Comparison of ENCODE assay signal across 8 cellular contexts in the genomic region with DNA sequence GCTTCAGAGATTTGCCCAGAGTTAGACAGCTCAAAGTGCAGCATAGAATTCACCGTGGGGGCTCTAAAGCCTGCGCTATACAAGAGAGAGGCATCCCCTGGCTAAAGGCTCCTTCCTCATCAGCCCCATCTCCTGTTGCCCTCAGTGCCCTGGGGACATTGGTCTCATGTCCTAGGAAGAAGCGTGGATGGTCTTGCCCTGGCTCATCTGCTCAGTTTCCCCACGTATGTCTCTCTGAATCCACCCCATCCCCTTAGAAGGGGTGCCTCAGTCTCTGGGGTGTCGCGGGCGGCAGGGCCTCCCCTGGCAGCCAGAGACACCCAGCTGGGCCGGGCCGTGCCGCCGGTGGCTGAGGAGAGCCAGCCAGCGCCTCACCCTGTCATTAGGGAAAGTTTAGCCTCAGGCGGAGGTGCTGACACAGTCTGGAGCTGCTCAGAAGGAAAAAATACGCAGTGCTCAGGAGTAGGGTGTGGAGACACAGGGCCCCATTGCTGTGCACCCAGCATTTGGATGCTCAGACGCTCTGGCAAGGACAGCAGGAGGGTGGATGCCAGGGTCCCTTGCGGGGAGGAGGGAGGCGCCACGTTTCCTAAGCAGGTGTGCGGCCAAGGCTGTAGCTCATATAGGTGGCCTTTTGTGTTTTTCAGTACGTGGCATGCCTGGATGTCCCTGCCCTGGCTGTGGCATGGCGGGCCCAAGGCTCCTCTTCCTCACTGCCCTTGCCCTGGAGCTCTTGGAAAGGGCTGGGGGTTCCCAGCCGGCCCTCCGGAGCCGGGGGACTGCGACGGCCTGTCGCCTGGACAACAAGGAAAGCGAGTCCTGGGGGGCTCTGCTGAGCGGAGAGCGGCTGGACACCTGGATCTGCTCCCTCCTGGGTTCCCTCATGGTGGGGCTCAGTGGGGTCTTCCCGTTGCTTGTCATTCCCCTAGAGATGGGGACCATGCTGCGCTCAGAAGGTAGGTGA. TPM values are rescaled to one million over a fixed set of nuclear protein-coding genes. Genes with fewer than 3 reads are reported as not detected.
DNase-seq lines count a peak whose midpoint lies in the region; ATAC-seq and TF ChIP-seq lines count a peak whose summit lies in the region.

No MANE protein-coding gene starts in this region.

- no peaks in the 10 kb centered on the region for H3K79me2 ChIP-seq in KMS-11 (ENCODE audit: insufficient read depth, low read depth)

- H3K27ac ChIP-seq in KMS-11, result no peak overlapping the region
- H3K27ac ChIP-seq in cingulate gyrus (ENCODE audit: low read depth, low read length), result peak overlapping the region; percentile 84

- peaks cover 7% of the 10 kb centered on the region for H3K4me1 ChIP-seq in KMS-11 (ENCODE audit: low read depth, poor library complexity, severe bottlenecking)

- peak overlapping the region; percentile 90 for H3K4me3 Mint-ChIP-seq in natural killer cell treated with Interleukin-12 subunit alpha and Interleukin-12 subunit beta and Interleukin-15 and Interleukin-18, amount 100 ng/mL, for 72 hours

- peak; percentile 22 for DNase-seq in AG10803 (ENCODE audit: low read depth)
- DNase-seq in natural killer cell treated with Interleukin-12 subunit alpha and Interleukin-12 subunit beta and Interleukin-15 and Interleukin-18, amount 100 ng/mL, for 72 hours (ENCODE audit: low spot score), result peak; percentile 57
- DNase-seq in GM10266 (ENCODE audit: extremely low spot score), result no peak
- no peak for DNase-seq in retina
- no peak for DNase-seq in NCI-H345 (lab: John Stamatoyannopoulos, UW)

- no peak overlapping the region for H2AFZ ChIP-seq in KMS-11 (ENCODE audit: low read depth)

- H3K4me3 ChIP-seq in AG10803 (ENCODE audit: low read length) (peak overlapping the region; percentile 98), KMS-11 (IDR thresholded peaks at IDR 0.05; ENCODE audit: insufficient read depth, low read depth, low read length) (no peak overlapping the region)

- no peaks in the 10 kb centered on the region for H3K36me3 Mint-ChIP-seq in natural killer cell treated with Interleukin-12 subunit alpha and Interleukin-12 subunit beta and Interleukin-15 and Interleukin-18, amount 100 ng/mL, for 72 hours

- H3K4me2 ChIP-seq in KMS-11, result peak overlapping the region; percentile 100; the same call in 1 of the 2 replicates

- H3K27ac Mint-ChIP-seq in natural killer cell treated with Interleukin-12 subunit alpha and Interleukin-12 subunit beta and Interleukin-15 and Interleukin-18, amount 100 ng/mL, for 72 hours, result peak overlapping the region; percentile 83 to 91

- ATAC-seq in natural killer cell treated with Interleukin-12 subunit alpha and Interleukin-12 subunit beta and Interleukin-15 and Interleukin-18, amount 100 ng/mL, for 72 hours, result no peak
- no peak for ATAC-seq in HG02840 (IDR thresholded peaks at IDR 0.05; ENCODE audit: low FRiP score, unreplicated experiment)

- TF ChIP-seq CTCF in AG10803 (conservative IDR thresholded peaks at IDR 0.05; ENCODE audit: low read length) (no peak), KMS-11 (conservative IDR thresholded peaks at IDR 0.05; ENCODE audit: low read depth, low read length) (no peak), GM10266 (IDR thresholded peaks at IDR 0.05; ENCODE audit: control insufficient read depth, insufficient read depth, low read depth, missing control alignments) (no peak)

- H4K20me1 ChIP-seq in KMS-11 (ENCODE audit: insufficient read depth), result no peaks in the 10 kb centered on the region

- H3K9ac ChIP-seq in KMS-11, result no peak overlapping the region

- H3K27me3 ChIP-seq in KMS-11 (ENCODE audit: insufficient read depth, low read depth), result no peaks in the 10 kb centered on the region

- H3K36me3 ChIP-seq in KMS-11 (ENCODE audit: insufficient read depth), result no peaks in the 10 kb centered on the region

- no peaks in the 10 kb centered on the region for H3K27me3 Mint-ChIP-seq in natural killer cell treated with Interleukin-12 subunit alpha and Interleukin-12 subunit beta and Interleukin-15 and Interleukin-18, amount 100 ng/mL, for 72 hours

- peaks cover 13 to 32% of the 10 kb centered on the region in 2 donors for H3K4me1 Mint-ChIP-seq in natural killer cell treated with Interleukin-12 subunit alpha and Interleukin-12 subunit beta and Interleukin-15 and Interleukin-18, amount 100 ng/mL, for 72 hours (ENCODE audit: low read depth in 2 of 2)

- H3K9me3 Mint-ChIP-seq in natural killer cell treated with Interleukin-12 subunit alpha and Interleukin-12 subunit beta and Interleukin-15 and Interleukin-18, amount 100 ng/mL, for 72 hours, result no peaks in the 10 kb centered on the region

RNA-seq across cellular contexts. Expression of a gene that starts 1.3 kb away (rescaled TPM):
- total RNA-seq in natural killer cell treated with Interleukin-12 subunit alpha and Interleukin-12 subunit beta and Interleukin-15 and Interleukin-18, amount 100 ng/mL, for 72 hours, result 10 to 100 TPM; 20.9 to 31.3 TPM

RNA-seq across cellular contexts. Expression of a gene that starts 16.5 kb away (rescaled TPM):
- 100 to 1,000 TPM; 175 to 216 TPM for total RNA-seq in natural killer cell treated with Interleukin-12 subunit alpha and Interleukin-12 subunit beta and Interleukin-15 and Interleukin-18, amount 100 ng/mL, for 72 hours

RNA-seq across cellular contexts. Expression of a gene that starts 31.4 kb away (rescaled TPM):
- 1 to 10 TPM; 2.0 to 2.5 TPM for total RNA-seq in natural killer cell treated with Interleukin-12 subunit alpha and Interleukin-12 subunit beta and Interleukin-15 and Interleukin-18, amount 100 ng/mL, for 72 hours

RNA-seq across cellular contexts. Expression of a gene that starts 39.2 kb away (rescaled TPM):
- 1 to 10 TPM; 1.8 to 4.0 TPM for total RNA-seq in natural killer cell treated with Interleukin-12 subunit alpha and Interleukin-12 subunit beta and Interleukin-15 and Interleukin-18, amount 100 ng/mL, for 72 hours

RNA-seq across cellular contexts. Expression of a gene that starts 57.2 kb away (rescaled TPM):
- total RNA-seq in natural killer cell treated with Interleukin-12 subunit alpha and Interleukin-12 subunit beta and Interleukin-15 and Interleukin-18, amount 100 ng/mL, for 72 hours, result not detected

Comparison
In these comparisons a context has a peak if more than half of its experiments do, and no peak if none do; other contexts are left out.
1. DNase-seq: peak in AG10803 (single experiment) and natural killer cell treated with Interleukin-12 subunit alpha and Interleukin-12 subunit beta and Interleukin-15 and Interleukin-18, amount 100 ng/mL, for 72 hours (single experiment); none in GM10266 (single experiment), retina (single experiment) and NCI-H345 (single experiment).